9 cellular contexts compared by ENCODE assay signal in genomic region chr20:49611539-49612126, GRCh38. TPM values are rescaled to one million over a fixed set of nuclear protein-coding genes. Genes with fewer than 3 reads are reported as not detected.
DNase-seq lines count a peak whose midpoint lies in the region; ATAC-seq, FAIRE-seq and TF ChIP-seq lines count a peak whose summit lies in the region.
"Not testable (repeated sequence)": the region's sequence is repeated elsewhere in the genome, so short reads cannot be mapped to it uniquely, and the experiment has no call there.
"Had no signal": no experiment of that assay in that cellular context is flagged by ENCODE, and none has a peak within 500 bp of the region (broad histone marks: within the 10 kb centered on the region; RNA-seq: fewer than 3 reads in every experiment).

No MANE protein-coding gene starts in this region.

- not testable (repeated sequence) for H2AFZ ChIP-seq in HepG2 (ENCODE audit: low read length)

- peak overlapping the region; percentile 99 for H3K4me2 ChIP-seq in HepG2 (ENCODE audit: low read depth, low read length)

- not testable (repeated sequence) for BruUV-seq in HepG2 (replicated peaks; lab: Mats Ljungman, UMichigan)

- not testable (repeated sequence) for H4K20me1 ChIP-seq in HepG2 (ENCODE audit: insufficient read depth, low read length)

- not testable (repeated sequence) for FAIRE-seq in HepG2 (lab: Jason Lieb, UNC); pancreas (lab: Jason Lieb, UNC)

- TF ChIP-seq EP300 in esophagus muscularis mucosa (IDR thresholded peaks at IDR 0.05); HepG2 (IDR thresholded peaks at IDR 0.05; ENCODE audit: low read depth in 2 of 2, low read length in 2 of 2); HepG2 (CRISPR knock-in tag; IDR thresholded peaks at IDR 0.05; ENCODE audit: borderline replicate concordance); stomach (IDR thresholded peaks at IDR 0.05): not testable (repeated sequence)

- not testable (repeated sequence) for H3K27me3 ChIP-seq in BE2C; HL-60 (ENCODE audit: insufficient read depth, poor library complexity, severe bottlenecking); SJCRH30; HepG2 (ENCODE audit: control insufficient read depth in 1 of 2, insufficient read depth in 2 of 2, low read length in 2 of 2); pancreas; stomach
- H3K27me3 ChIP-seq in esophagus muscularis mucosa, result peaks cover 0 to 16% (median 0%) of the 10 kb centered on the region in 4 donors

- H3K79me2 ChIP-seq in HepG2 (ENCODE audit: insufficient read depth, low read length), result not testable (repeated sequence)

- not testable (repeated sequence) for DNase-seq in BE2C; HL-60 (ENCODE audit: low read depth in 1 of 2, low spot score in 1 of 2); SJCRH30; astrocyte of the spinal cord (ENCODE audit: low read depth, low spot score); esophagus muscularis mucosa (ENCODE audit: extremely low spot score); HepG2 (ENCODE audit: low spot score); pancreas; stomach

- H3K9ac ChIP-seq in HepG2 (ENCODE audit: insufficient read depth, low read depth, low read length), result not testable (repeated sequence)

- in situ Hi-C loops in astrocyte of the spinal cord (cut with HindIII; ENCODE audit: low sequenced_read_pairs); HepG2 (cut with HindIII; ENCODE audit: extremely low pct_ligation_motif_present, low pct_unique_long_range_greater_than_20kb): not testable (repeated sequence)

- CTCF ChIA-PET in HepG2 (lab: Yijun Ruan, JAX; ENCODE audit: low intra/inter-chr PET ratio, low total read pairs), result interaction anchor here (0.7 to 6.4 kb wide), 17 partner anchors 28 to 317 kb away, joined by 3 to 282 read pairs (median 6); partner anchors contain the start of genes B4GALT5 and SLC9A8

- H3K4me1 ChIP-seq in BE2C, SJCRH30, pancreas: not testable (repeated sequence)
- H3K4me1 ChIP-seq in esophagus muscularis mucosa (peaks cover 12 to 22% (median 16%) of the 10 kb centered on the region in 4 donors), HepG2 (ENCODE audit: insufficient read depth, low read length) (peaks cover 74% of the 10 kb centered on the region), stomach (peaks cover 0 to 55% (median 26%) of the 10 kb centered on the region in 4 donors)

- H3K4me3 ChIP-seq in BE2C (ENCODE audit: low read depth, low read length) (peak overlapping the region; percentile 68), HL-60 (replicated peaks; ENCODE audit: insufficient read depth, low read length) (peak overlapping the region; percentile 4; the same call in 1 of the 2 replicates), SJCRH30 (peak overlapping the region; percentile 53; the same call in 1 of the 2 replicates), astrocyte of the spinal cord (ENCODE audit: low read depth, low read length) (peak overlapping the region; percentile 18), esophagus muscularis mucosa (peak overlapping the region; percentile 13 to 36 (median 30)), HepG2 (replicated peaks in 1 of 3; ENCODE audit: insufficient read depth in 1 of 3, low read depth in 2 of 3, low read length in 3 of 3) (peak overlapping the region in 2 of 3 experiments; percentile 22 to 84; a peak in 2 of 6 replicates), pancreas (peak overlapping the region in 1 of 4 donors; percentile 21), stomach (peak overlapping the region in 3 of 4 donors; percentile 17 to 25 (median 18))

- 74% methylated on average over 6 of the region's 6 CpGs for WGBS in esophagus muscularis mucosa
- 54% methylated on average over 6 of the region's 6 CpGs for WGBS in HepG2 (ENCODE audit: low lambda C conversion rate)
- 69 to 72% methylated on average over 6 of the region's 6 CpGs for WGBS in pancreas, 2 donors
- WGBS in stomach, 5 donors, result 66 to 74% (median 69%) methylated on average over 6 of the region's 6 CpGs

- ATAC-seq in HepG2, pancreas: not testable (repeated sequence)

- H3K27ac ChIP-seq in HL-60 (replicated peaks) (peak overlapping the region; percentile 13; the same call in 1 of the 2 replicates), SJCRH30 (peak overlapping the region; percentile 28), pancreas (peak overlapping the region in 3 of 4 donors; percentile 8 to 41 (median 30)), stomach (peak overlapping the region in 4 of 5 donors; percentile 6 to 65 (median 26))
- not testable (repeated sequence) for H3K27ac ChIP-seq in esophagus muscularis mucosa (replicated peaks in 1 of 4); HepG2 (ENCODE audit: extremely low read length, insufficient read depth, low read length)

- not testable (repeated sequence) for TF ChIP-seq POLR2A in esophagus muscularis mucosa (IDR thresholded peaks at IDR 0.05; ENCODE audit: low read depth); HepG2 (IDR thresholded peaks at IDR 0.05; ENCODE audit: insufficient read depth in 1 of 2, low read depth in 2 of 2, low read length in 2 of 2); stomach (IDR thresholded peaks at IDR 0.05)

- POLR2A ChIA-PET in HepG2 (lab: Yijun Ruan, JAX), result interaction anchor here (1.1 to 1.3 kb wide), 2 partner anchors 70 to 201 kb away, joined by 3 to 4 read pairs; partner anchors contain the start of gene SLC9A8

- not testable (repeated sequence) for TF ChIP-seq RAD21 in HepG2 (CRISPR knock-in tag; IDR thresholded peaks at IDR 0.05)

- intact Hi-C loops in esophagus muscularis mucosa (cut with DNase I), result loop anchor here (1.0 to 2.0 kb wide), 2 partner anchors 235 to 277 kb away; no protein-coding TSS in a partner anchor
- intact Hi-C loops in HepG2 (cut with micrococcal nuclease; ENCODE audit: unreplicated experiment), result loop anchor here (1.0 to 2.0 kb wide), 4 partner anchors 64 to 235 kb away; partner anchors contain the start of gene B4GALT5
- intact Hi-C loops in pancreas (cut with DNase I), result loop anchor here in 2 of 3 donors (5.0 kb wide), 1 partner anchor 231 kb away; no protein-coding TSS in a partner anchor
- intact Hi-C loops in stomach (cut with DNase I; ENCODE audit: low total_unique reads), result loop anchor here (2.0 to 5.0 kb wide), 2 partner anchors 231 to 277 kb away; no protein-coding TSS in a partner anchor

- TF ChIP-seq CTCF in BE2C (IDR thresholded peaks at IDR 0.05; ENCODE audit: low read depth, low read length); HL-60 (IDR thresholded peaks at IDR 0.05; ENCODE audit: insufficient read depth, low read length); astrocyte of the spinal cord (IDR thresholded peaks at IDR 0.05; ENCODE audit: low read depth, low read length); esophagus muscularis mucosa (IDR thresholded peaks at IDR 0.05); HepG2 (CRISPR knock-in tag; IDR thresholded peaks at IDR 0.05); pancreas (IDR thresholded peaks at IDR 0.05); stomach (IDR thresholded peaks at IDR 0.05): not testable (repeated sequence)

- H3K36me3 ChIP-seq in BE2C; SJCRH30; esophagus muscularis mucosa; HepG2 (replicated peaks in 1 of 2; ENCODE audit: control insufficient read depth in 1 of 2, insufficient read depth in 2 of 2, low read length in 2 of 2); pancreas; stomach: not testable (repeated sequence)

- not testable (repeated sequence) for H3K9me3 ChIP-seq in BE2C; SJCRH30 (replicated peaks); esophagus muscularis mucosa; HepG2 (ENCODE audit: low read length); pancreas; stomach

RNA-seq across cellular contexts. Expression of gene PTGIS, which starts 43.7 kb away (rescaled TPM):
- not detected for polyA plus RNA-seq in BE2C (2012; ENCODE audit: insufficient read depth, insufficient read length, low read depth)
- 0.28 and 0.56 TPM in 2 replicates for total RNA-seq in SJCRH30 (2014; rRNA removed; shearing (Covaris generic))
- total RNA-seq in esophagus muscularis mucosa (100 to 1,000 TPM; 107 to 217 (median 130) TPM), HepG2 (2016; rRNA removed; fragmentation: Illumina TruSeq; extraction: Trizol) (not detected in 2 replicates), pancreas (10 to 100 TPM in 3 of 6 donors, 1 to 10 TPM in 3; 1.2 to 16.2 (median 6.6) TPM), stomach (10 to 100 TPM in 4 of 5 donors, 1 to 10 TPM in 1; 8.4 to 84.8 (median 24.8) TPM)
- not detected in 2 replicates for total RNA-seq in HepG2 (2016; cell fraction: cytosol; rRNA removed; fragmentation: Illumina TruSeq; extraction: Trizol; ENCODE audit: low read depth)
- not detected in 2 replicates for total RNA-seq in HepG2 (2016; cell fraction: insoluble cytoplasmic fraction; rRNA removed; fragmentation: Illumina TruSeq; extraction: Trizol)
- total RNA-seq in HepG2 (2016; cell fraction: membrane; rRNA removed; fragmentation: Illumina TruSeq; extraction: Trizol), result not detected in 2 replicates
- total RNA-seq in HepG2 (2016; cell fraction: nucleus; rRNA removed; fragmentation: Illumina TruSeq; extraction: Trizol), result not detected in 2 replicates
- polyA plus RNA-seq in HepG2 (2011; rRNA removed) (not detected in 2 replicates), pancreas (1 to 10 TPM; 1.6 to 3.5 TPM), stomach (10 to 100 TPM in 1 of 3 donors, 1 to 10 TPM in 2; 4.9 to 14.8 (median 6.9) TPM)
- not detected in 2 replicates for polyA plus RNA-seq in HepG2 (2011; cell fraction: cytosol; rRNA removed)
- polyA plus RNA-seq in HepG2 (2011; cell fraction: nucleus; rRNA removed), result not detected in 2 replicates
- polyA plus RNA-seq in HepG2 (2012), result not detected in 2 replicates
- polyA plus RNA-seq in HepG2 (2016; cell fraction: cytosol; fragmentation: Illumina TruSeq; extraction: Trizol; ENCODE audit: low read depth), result not detected in 2 replicates
- polyA plus RNA-seq in HepG2 (2016; cell fraction: insoluble cytoplasmic fraction; fragmentation: Illumina TruSeq; extraction: Trizol; ENCODE audit: low read depth), result not detected in 2 replicates
- not detected in 2 replicates for polyA plus RNA-seq in HepG2 (2016; cell fraction: membrane; fragmentation: Illumina TruSeq; extraction: Trizol; ENCODE audit: low read depth)
- polyA plus RNA-seq in HepG2 (2016; cell fraction: nucleus; fragmentation: Illumina TruSeq; extraction: Trizol; ENCODE audit: insufficient read depth, low read depth), result not detected in 2 replicates
- polyA minus RNA-seq in HepG2 (2011; rRNA and poly(A)+ RNA removed; ENCODE audit: low replicate concordance), result not detected in 2 replicates
- not detected in 2 replicates for polyA minus RNA-seq in HepG2 (2011; cell fraction: cytosol; rRNA and poly(A)+ RNA removed)
- not detected in 2 replicates for polyA minus RNA-seq in HepG2 (2011; cell fraction: nucleus; rRNA and poly(A)+ RNA removed)
- total RNA-seq: CD4-positive, alpha-beta memory T cell had no signal
- polyA plus RNA-seq: CD4-positive, alpha-beta memory T cell had no signal
